In the genomic region with DNA sequence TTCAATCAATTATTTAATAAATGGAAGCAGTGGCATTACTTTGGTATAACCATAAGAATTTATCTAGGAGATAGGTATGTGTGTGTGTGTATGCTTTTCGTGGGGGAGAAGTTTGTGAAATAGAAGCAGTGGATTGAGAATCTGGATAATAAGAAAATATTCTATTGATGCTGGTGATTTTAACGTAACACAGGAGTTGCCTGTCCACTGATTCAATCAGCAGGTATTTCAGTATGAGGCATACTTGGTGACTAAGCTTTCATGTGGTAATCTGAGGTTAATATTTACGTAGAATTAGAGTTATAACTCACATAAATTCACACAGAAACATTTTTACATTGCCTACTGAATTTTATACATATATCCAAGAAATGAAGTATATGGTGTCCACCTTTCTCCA, we compare ENCODE assay signal across 15 cellular contexts.
DNase-seq lines count a peak whose midpoint lies in the region; ATAC-seq, FAIRE-seq and TF ChIP-seq lines count a peak whose summit lies in the region.
"Had no signal": no experiment of that assay in that cellular context is flagged by ENCODE, and none has a peak within 500 bp of the region (broad histone marks: within the 10 kb centered on the region; RNA-seq: fewer than 3 reads in every experiment).

No MANE protein-coding gene starts in this region.

- ATAC-seq in foreskin keratinocyte (peak; percentile 42), HG02798 (IDR thresholded peaks at IDR 0.05; ENCODE audit: poor library complexity, unreplicated experiment) (no peak), GM21528 (IDR thresholded peaks at IDR 0.05; ENCODE audit: low FRiP score, unreplicated experiment) (no peak)

- TF ChIP-seq POLR2A in GM12891 (IDR thresholded peaks at IDR 0.05; ENCODE audit: low read depth, low read length): no peak

- DNase-seq in HS-5 (ENCODE audit: low read depth) (peak; percentile 50), SW480 (ENCODE audit: low spot score) (peak; percentile 0), foreskin keratinocyte (peak; percentile 12 to 50), urothelium cell line (ENCODE audit: low spot score) (peak; percentile 4), GM12891 (ENCODE audit: insufficient read length, low spot score) (no peak)
- DNase-seq: CD8-positive, alpha-beta memory T cell; DMS79 treated with DMSO at 0.1 percent for 48 hours; GOT3; MM.1S; NCI-H1105; NCI-H1694; NCI-H524 treated with DMSO at 0.1 percent for 48 hours; Peyer's patch had no signal

- TF ChIP-seq CTCF in foreskin keratinocyte (conservative IDR thresholded peaks at IDR 0.05): no peak

- H3K27me3 ChIP-seq in foreskin keratinocyte: no peaks in the 10 kb centered on the region
- H3K27me3 ChIP-seq: Peyer's patch had no signal

- no peak overlapping the region for H3K27ac ChIP-seq in foreskin keratinocyte
- H3K27ac ChIP-seq: Peyer's patch had no signal

- FAIRE-seq in urothelium cell line (lab: Jason Lieb, UNC): no peak
- FAIRE-seq in GM12891 (lab: Jason Lieb, UNC): no peak

- no peaks in the 10 kb centered on the region for H3K4me1 ChIP-seq in foreskin keratinocyte
- H3K4me1 ChIP-seq: Peyer's patch had no signal

TF ChIP-seq in GM12891, 5 proteins besides CTCF, POLR2A, EP300 and RAD21:
- TF ChIP-seq POU2F2 (IDR thresholded peaks at IDR 0.05; ENCODE audit: low read depth, low read length) (no peak), PAX5 (IDR thresholded peaks at IDR 0.05; ENCODE audit: insufficient read depth, low read length, severe bottlenecking) (no peak), POLR2AphosphoS5 (IDR thresholded peaks at IDR 0.05; ENCODE audit: low read depth, low read length) (no peak), TAF1 (IDR thresholded peaks at IDR 0.05; ENCODE audit: low read depth, low read length) (no peak), SPI1 (IDR thresholded peaks at IDR 0.05; ENCODE audit: low read depth, low read length) (no peak)
